ENCODE assay signal across 17 cellular contexts in the genomic region with DNA sequence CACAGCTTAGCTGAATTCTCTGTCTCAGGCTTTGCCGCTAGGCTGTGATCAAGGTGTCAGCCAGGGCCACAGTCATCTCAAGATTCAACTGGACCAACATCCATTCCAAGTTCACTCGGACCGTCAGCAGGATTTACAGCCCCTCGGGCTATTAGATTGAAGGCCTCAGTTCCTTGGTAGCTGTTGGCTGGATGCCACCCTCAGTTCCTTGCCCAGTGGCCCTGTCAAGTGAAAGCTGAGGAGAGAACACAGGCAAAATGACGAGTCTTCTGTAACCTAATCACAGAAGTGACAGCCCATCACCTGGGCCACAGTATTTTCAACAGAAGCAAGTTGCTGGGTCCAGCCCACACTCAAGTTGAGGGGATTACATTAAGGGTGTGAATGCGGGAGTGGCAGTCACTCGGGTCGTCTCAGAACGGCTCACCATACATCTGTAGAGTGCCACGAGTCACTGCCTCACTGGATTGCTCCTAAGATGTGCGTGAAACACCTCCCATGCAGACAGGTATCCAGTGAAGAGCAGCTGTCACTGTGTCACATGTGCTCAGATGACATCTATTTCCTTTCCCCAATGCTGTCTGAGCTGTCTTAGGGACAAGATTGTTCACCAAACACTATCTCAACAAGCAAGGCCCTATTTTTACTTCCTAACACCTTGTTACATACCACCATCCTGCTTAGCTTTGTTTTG.
DNase-seq lines count a peak whose midpoint lies in the region; ATAC-seq lines count a peak whose summit lies in the region.
"Had no signal": no experiment of that assay in that cellular context is flagged by ENCODE, and none has a peak within 500 bp of the region (broad histone marks: within the 10 kb centered on the region; RNA-seq: fewer than 3 reads in every experiment).

No MANE protein-coding gene starts in this region.

- intact Hi-C loops in naive thymus-derived CD4-positive, alpha-beta T cell (cut with micrococcal nuclease): no loop called here
- intact Hi-C loops in cardiac septum (cut with DNase I): no loop called here

- H3K27me3 Mint-ChIP-seq in stimulated activated naive CD8-positive, alpha-beta T cell treated with anti-CD3 and anti-CD28 coated beads, Interleukin-15, amount 100 ng/mL, for 72 hours: no peaks in the 10 kb centered on the region
- H3K27me3 Mint-ChIP-seq in T-cell: no peaks in the 10 kb centered on the region
- H3K27me3 Mint-ChIP-seq in naive thymus-derived CD4-positive, alpha-beta T cell: no peaks in the 10 kb centered on the region

- no peak overlapping the region for H3K4me3 ChIP-seq in naive thymus-derived CD4-positive, alpha-beta T cell (ENCODE audit: low read length)
- H3K4me3 ChIP-seq: BLaER1 treated with 17β-estradiol and CSF1 and Interleukin-3, amounts not matched to agents 10 nM and 100 nM; PC-9; SJSA1 had no signal

- DNase-seq in stimulated activated naive CD8-positive, alpha-beta T cell treated with anti-CD3 and anti-CD28 coated beads, Interleukin-15, Interleukin-2, amounts not matched to agents 100 U/mL and 50 U/mL, for 24 hours: no peak
- no peak for DNase-seq in stimulated activated naive CD8-positive, alpha-beta T cell treated with anti-CD3 and anti-CD28 coated beads, Interleukin-15, amount 100 ng/mL, for 72 hours
- DNase-seq in T-cell (no peak), GM19238 (ENCODE audit: insufficient read length, low spot score) (no peak), cardiac septum (ENCODE audit: low spot score) (no peak)
- DNase-seq in naive thymus-derived CD4-positive, alpha-beta T cell: no peak
- DNase-seq: DMS79 treated with DMSO at 0.1 percent for 48 hours, H9, IMR-90, NCI-H1417 treated with DMSO at 0.1 percent for 48 hours, NCI-H187 treated with DMSO at 0.1 percent for 48 hours, NCI-H2227 treated with DMSO at 0.1 percent for 48 hours, NCI-H510A treated with DMSO at 0.1 percent for 48 hours, PC-9 had no signal

- POLR2A ChIA-PET in T-cell (lab: Charles Lee): no interaction called here
- POLR2A ChIA-PET in naive thymus-derived CD4-positive, alpha-beta T cell (lab: Charles Lee): interaction anchor here (0.6 to 0.9 kb wide), 2 partner anchors 25 to 27 kb away, joined by 3 read pairs; no protein-coding TSS in a partner anchor

- no peaks in the 10 kb centered on the region for H3K9me3 ChIP-seq in naive thymus-derived CD4-positive, alpha-beta T cell (ENCODE audit: control insufficient read depth in 2 of 3, low read length in 3 of 3)
- H3K9me3 ChIP-seq: BLaER1 treated with 17β-estradiol and CSF1 and Interleukin-3, amounts not matched to agents 10 nM and 100 nM; SJSA1 had no signal

- peaks cover 9% of the 10 kb centered on the region for H3K36me3 Mint-ChIP-seq in T-cell
- H3K36me3 Mint-ChIP-seq in naive thymus-derived CD4-positive, alpha-beta T cell: peaks cover 0 to 20% (median 0%) of the 10 kb centered on the region in 5 donors

- H3K9me3 Mint-ChIP-seq in stimulated activated naive CD8-positive, alpha-beta T cell treated with anti-CD3 and anti-CD28 coated beads, Interleukin-15, amount 100 ng/mL, for 72 hours: no peaks in the 10 kb centered on the region
- H3K9me3 Mint-ChIP-seq in T-cell: no peaks in the 10 kb centered on the region
- H3K9me3 Mint-ChIP-seq in naive thymus-derived CD4-positive, alpha-beta T cell: no peaks in the 10 kb centered on the region
- H3K9me3 Mint-ChIP-seq: H9 had no signal

- H3K4me1 ChIP-seq in naive thymus-derived CD4-positive, alpha-beta T cell (ENCODE audit: control insufficient read depth in 2 of 2, insufficient read depth in 2 of 2, low read length in 2 of 2): peaks cover 0 to 23% of the 10 kb centered on the region in 2 donors

- H3K4me1 Mint-ChIP-seq in stimulated activated naive CD8-positive, alpha-beta T cell treated with anti-CD3 and anti-CD28 coated beads, Interleukin-15, amount 100 ng/mL, for 72 hours: peaks cover 10% of the 10 kb centered on the region
- peaks cover 35 to 43% (median 39%) of the 10 kb centered on the region in 3 donors for H3K4me1 Mint-ChIP-seq in T-cell
- H3K4me1 Mint-ChIP-seq in naive thymus-derived CD4-positive, alpha-beta T cell: peaks cover 4 to 77% (median 59%) of the 10 kb centered on the region in 7 donors

- no peaks in the 10 kb centered on the region for H3K36me3 ChIP-seq in naive thymus-derived CD4-positive, alpha-beta T cell (ENCODE audit: control insufficient read depth in 2 of 3, insufficient read depth in 3 of 3, low read length in 3 of 3)

- H3K27ac Mint-ChIP-seq in stimulated activated naive CD8-positive, alpha-beta T cell treated with anti-CD3 and anti-CD28 coated beads, Interleukin-15, amount 100 ng/mL, for 72 hours: peak overlapping the region in 1 of 2 donors; percentile 67
- H3K27ac Mint-ChIP-seq in T-cell: peak overlapping the region; percentile 44 to 63
- H3K27ac Mint-ChIP-seq in naive thymus-derived CD4-positive, alpha-beta T cell: peak overlapping the region in 8 of 9 donors; percentile 58 to 87 (median 74)

- no peak overlapping the region for H3K27ac ChIP-seq in naive thymus-derived CD4-positive, alpha-beta T cell (ENCODE audit: low read depth, low read length)
- H3K27ac ChIP-seq: BLaER1 treated with 17β-estradiol and CSF1 and Interleukin-3, amounts not matched to agents 10 nM and 100 nM; PC-9; SJSA1 had no signal

- ATAC-seq in stimulated activated naive CD8-positive, alpha-beta T cell treated with anti-CD3 and anti-CD28 coated beads, Interleukin-15, Interleukin-2, amounts not matched to agents 100 U/mL and 50 U/mL, for 24 hours: peak; percentile 35
- ATAC-seq in stimulated activated naive CD8-positive, alpha-beta T cell treated with anti-CD3 and anti-CD28 coated beads, Interleukin-15, amount 100 ng/mL, for 72 hours: no peak
- ATAC-seq in T-cell (replicated peaks in 1 of 4) (no peak), GM19328 (IDR thresholded peaks at IDR 0.05; ENCODE audit: unreplicated experiment) (no peak)
- ATAC-seq in naive thymus-derived CD4-positive, alpha-beta T cell: no peak

- CTCF ChIA-PET in T-cell (lab: Charles Lee): interaction anchor here in 1 of 2 donors (0.7 kb wide), 1 partner anchor 15 kb away, joined by 3 read pairs; no protein-coding TSS in a partner anchor
- CTCF ChIA-PET in naive thymus-derived CD4-positive, alpha-beta T cell (lab: Charles Lee): interaction anchor here (1.0 to 1.2 kb wide), 2 partner anchors 9 to 10 kb away, joined by 3 to 5 read pairs; no protein-coding TSS in a partner anchor

- H3K27me3 ChIP-seq in naive thymus-derived CD4-positive, alpha-beta T cell (ENCODE audit: control insufficient read depth in 2 of 2, insufficient read depth in 2 of 2, low read length in 2 of 2): no peaks in the 10 kb centered on the region
- H3K27me3 ChIP-seq: BLaER1 treated with 17β-estradiol and CSF1 and Interleukin-3, amounts not matched to agents 10 nM and 100 nM; SJSA1 had no signal

- no peak overlapping the region for H3K4me3 Mint-ChIP-seq in stimulated activated naive CD8-positive, alpha-beta T cell treated with anti-CD3 and anti-CD28 coated beads, Interleukin-15, amount 100 ng/mL, for 72 hours
- H3K4me3 Mint-ChIP-seq in T-cell: no peak overlapping the region
- no peak overlapping the region for H3K4me3 Mint-ChIP-seq in naive thymus-derived CD4-positive, alpha-beta T cell
- H3K4me3 Mint-ChIP-seq: H9 had no signal
